Comparison of ENCODE assay signal across 8 cellular contexts in genomic region chr10:104232613-104233102, GRCh38. TPM values are rescaled to one million over a fixed set of nuclear protein-coding genes. Genes with fewer than 3 reads are reported as not detected.
DNase-seq lines count a peak whose midpoint lies in the region; ATAC-seq, FAIRE-seq and TF ChIP-seq lines count a peak whose summit lies in the region.

No MANE protein-coding gene starts in this region.

- DNase-seq in bronchial epithelial cell (ENCODE audit: low read depth), result no peak
- no peak for DNase-seq in 8988T
- DNase-seq in NCI-H1694 treated with DMSO at 0.1 percent for 48 hours (lab: John Stamatoyannopoulos, UW), result no peak
- no peak for DNase-seq in foreskin melanocyte

- peak overlapping the region; percentile 87; the same call in 1 of the 2 replicates for H3K9ac ChIP-seq in ES-I3 (ENCODE audit: low read depth, low read length)
- H3K9ac ChIP-seq in mucosa of rectum (ENCODE audit: low read depth in 1 of 2, low read length in 2 of 2), result peak overlapping the region; percentile 47 to 60

- peak; percentile 10 for ATAC-seq in HG03159 (IDR thresholded peaks at IDR 0.05; ENCODE audit: unreplicated experiment)
- no peak for ATAC-seq in GM18519 (IDR thresholded peaks at IDR 0.05; ENCODE audit: low FRiP score, unreplicated experiment)

- H3K27me3 ChIP-seq in bronchial epithelial cell (ENCODE audit: control insufficient read depth, insufficient read depth, low read length) (no peaks in the 10 kb centered on the region), mucosa of rectum (ENCODE audit: control insufficient read depth in 2 of 2, insufficient read depth in 2 of 2, low read length in 2 of 2) (peaks cover 0 to 2% of the 10 kb centered on the region in 2 donors)

- H3K36me3 ChIP-seq in ES-I3 (ENCODE audit: insufficient read depth, low read length), result no peaks in the 10 kb centered on the region
- no peaks in the 10 kb centered on the region for H3K36me3 ChIP-seq in bronchial epithelial cell (ENCODE audit: control insufficient read depth, insufficient read depth, low read length)
- H3K36me3 ChIP-seq in mucosa of rectum (ENCODE audit: control insufficient read depth in 2 of 2, insufficient read depth in 2 of 2, low read length in 2 of 2), result no peaks in the 10 kb centered on the region

- TF ChIP-seq CTCF in bronchial epithelial cell (IDR thresholded peaks at IDR 0.05; ENCODE audit: insufficient read depth, low read length, severe bottlenecking), result no peak

- peaks cover 6% of the 10 kb centered on the region for H3K9me3 ChIP-seq in ES-I3 (ENCODE audit: control insufficient read depth, insufficient read depth, low read length)
- no peaks in the 10 kb centered on the region for H3K9me3 ChIP-seq in mucosa of rectum (ENCODE audit: control insufficient read depth in 2 of 2, low read length in 2 of 2)

- H3K4me1 ChIP-seq in ES-I3 (ENCODE audit: insufficient read depth, low read length) (no peaks in the 10 kb centered on the region), mucosa of rectum (ENCODE audit: control insufficient read depth in 2 of 2, insufficient read depth in 2 of 2, low read length in 2 of 2) (peaks cover 4% of the 10 kb centered on the region in 2 donors)

- FAIRE-seq in bronchial epithelial cell (lab: Jason Lieb, UNC), result no peak

- H3K27ac ChIP-seq in mucosa of rectum (ENCODE audit: low read depth in 2 of 2, low read length in 2 of 2), result no peak overlapping the region

- peak overlapping the region; percentile 98 for H3K4me3 ChIP-seq in bronchial epithelial cell (ENCODE audit: low read depth, low read length)
- H3K4me3 ChIP-seq in mucosa of rectum (ENCODE audit: low read length in 2 of 2), result peak overlapping the region; percentile 82 to 95

RNA-seq across cellular contexts. Expression of gene CFAP43, which starts 0.5 kb away (rescaled TPM):
- 0.26 and 0.38 TPM in 2 replicates for total RNA-seq in bronchial epithelial cell

RNA-seq across cellular contexts. Expression of gene GSTO1, which starts 22.0 kb away (rescaled TPM):
- 75.8 and 158 TPM in 2 replicates for total RNA-seq in bronchial epithelial cell

RNA-seq across cellular contexts. Expression of gene GSTO2, which starts 36.3 kb away (rescaled TPM):
- total RNA-seq in bronchial epithelial cell, result 24.7 and 29.2 TPM in 2 replicates
